Comparison of ENCODE assay signal across 26 cellular contexts in genomic region chr3:128999104-128999503, GRCh38. TPM values are rescaled to one million over a fixed set of nuclear protein-coding genes. Genes with fewer than 3 reads are reported as not detected.
DNase-seq lines count a peak whose midpoint lies in the region; ATAC-seq, FAIRE-seq and TF ChIP-seq lines count a peak whose summit lies in the region.
"Had no signal": no experiment of that assay in that cellular context is flagged by ENCODE, and none has a peak within 500 bp of the region (broad histone marks: within the 10 kb centered on the region; RNA-seq: fewer than 3 reads in every experiment).

No MANE protein-coding gene starts in this region.

- H3K9ac ChIP-seq in HepG2 (ENCODE audit: insufficient read depth, low read depth, low read length) (no peak overlapping the region), iPS-20b (ENCODE audit: low read depth, low read length) (peak overlapping the region; percentile 18; the same call in 1 of the 2 replicates)

- H3K4me3 ChIP-seq in HepG2 (replicated peaks in 1 of 3; ENCODE audit: insufficient read depth in 1 of 3, low read depth in 2 of 3, low read length in 3 of 3) = peak overlapping the region in 1 of 3 experiments; percentile 20; a peak in 2 of 6 replicates
- no peak overlapping the region for H3K4me3 ChIP-seq in right lobe of liver
- peak overlapping the region; percentile 40; the same call in 1 of the 2 replicates for H3K4me3 ChIP-seq in iPS-20b (ENCODE audit: low read length)
- H3K4me3 ChIP-seq: GM12878, psoas muscle had no signal

- no peaks in the 10 kb centered on the region for H3K79me2 ChIP-seq in HepG2 (ENCODE audit: insufficient read depth, low read length)

- no peak for TF ChIP-seq RAD21 in HepG2 (CRISPR knock-in tag; IDR thresholded peaks at IDR 0.05)

- no peak overlapping the region for H3K27ac ChIP-seq in HepG2 (ENCODE audit: extremely low read length, insufficient read depth, low read length)
- H3K27ac ChIP-seq in right lobe of liver = no peak overlapping the region
- H3K27ac ChIP-seq in iPS-20b (ENCODE audit: low read length) = no peak overlapping the region
- H3K27ac ChIP-seq: C4-2B, psoas muscle had no signal

- no peak for TF ChIP-seq POLR2A in HepG2 (IDR thresholded peaks at IDR 0.05; ENCODE audit: insufficient read depth in 1 of 2, low read depth in 2 of 2, low read length in 2 of 2)
- TF ChIP-seq POLR2A in right lobe of liver (IDR thresholded peaks at IDR 0.05) = no peak

- H3K27me3 ChIP-seq in HepG2 (ENCODE audit: control insufficient read depth in 1 of 2, insufficient read depth in 2 of 2, low read length in 2 of 2) (peaks cover 1 to 52% of the 10 kb centered on the region in 2 experiments), right lobe of liver (peaks cover 0 to 12% of the 10 kb centered on the region in 2 donors), iPS-20b (ENCODE audit: insufficient read depth, low read length) (peaks cover 99% of the 10 kb centered on the region)

- no peaks in the 10 kb centered on the region for H4K20me1 ChIP-seq in HepG2 (ENCODE audit: insufficient read depth, low read length)

- TF ChIP-seq CTCF in HepG2 (CRISPR knock-in tag; IDR thresholded peaks at IDR 0.05) = no peak
- TF ChIP-seq CTCF in right lobe of liver (IDR thresholded peaks at IDR 0.05) = no peak

- no TSS peak for BruUV-seq in HepG2 (replicated peaks; lab: Mats Ljungman, UMichigan)

- POLR2A ChIA-PET in HepG2 (lab: Yijun Ruan, JAX) = interaction anchor here (1.2 kb wide), 2 partner anchors 123 to 317 kb away, joined by 4 read pairs; partner anchors contain the start of gene RAB43

- peak; percentile 53 for FAIRE-seq in HepG2 (lab: Jason Lieb, UNC)
- FAIRE-seq: endometrium, GM12878, urothelium cell line had no signal

- ATAC-seq in HepG2 (peak; percentile 34), right lobe of liver (no peak), esophagus mucosa (no peak), HG03521 (IDR thresholded peaks at IDR 0.05; ENCODE audit: unreplicated experiment) (no peak)
- ATAC-seq: GM12878, psoas muscle, WTC11 had no signal

- H3K4me1 ChIP-seq in HepG2 (ENCODE audit: insufficient read depth, low read length) (peaks cover 34% of the 10 kb centered on the region), right lobe of liver (peaks cover 0 to 12% (median 0%) of the 10 kb centered on the region in 4 donors), iPS-20b (ENCODE audit: insufficient read depth, low read length) (peaks cover 14% of the 10 kb centered on the region; the same call in 1 of the 2 replicates)

- H3K36me3 ChIP-seq in HepG2 (replicated peaks in 1 of 2; ENCODE audit: control insufficient read depth in 1 of 2, insufficient read depth in 2 of 2, low read length in 2 of 2) (no peaks in the 10 kb centered on the region; a peak in 1 of 5 replicates), right lobe of liver (no peaks in the 10 kb centered on the region), iPS-20b (ENCODE audit: insufficient read depth, low read depth, low read length) (no peaks in the 10 kb centered on the region)

- peak; percentile 27 for DNase-seq in HepG2 (ENCODE audit: low spot score)
- no peak for DNase-seq in right lobe of liver
- DNase-seq in NCI-H69 (lab: John Stamatoyannopoulos, UW) = peak; percentile 91
- no peak for DNase-seq in activated CD4-positive, CD25-positive, alpha-beta regulatory T cell treated with anti-CD3 and anti-CD28 coated beads, Interleukin-2, amount 50 U/mL, for 72 hours
- DNase-seq in stimulated activated CD4-positive, alpha-beta T cell treated with anti-CD3 and anti-CD28 coated beads, Interleukin-2, amount 100 ng/mL, for 24 hours = no peak
- DNase-seq: ACHN; activated CD4-positive, alpha-beta memory T cell treated with anti-CD3 and anti-CD28 coated beads for 36 hours; activated naive CD4-positive, alpha-beta T cell; amniotic stem cell; cortex of kidney; DMS 273 treated with DMSO at 0.1 percent for 48 hours; HFFc6; NCI-H1417; NCI-H510A; NK-92 treated with Interleukin-12 subunit alpha and Interleukin-12 subunit beta, amount 100 ng/mL, for 24 hours; psoas muscle had no signal

- WGBS in HepG2 (ENCODE audit: low lambda C conversion rate) = 0% methylated on average over 4 of the region's 5 CpGs
- WGBS in right lobe of liver (ENCODE audit: insufficient coverage, low coverage, low lambda C conversion rate, missing lambda C conversion rate) = 52% methylated on average over 5 of the region's 5 CpGs

- TF ChIP-seq EP300 in HepG2 (IDR thresholded peaks at IDR 0.05; ENCODE audit: low read depth in 2 of 2, low read length in 2 of 2) = no peak
- no peak for TF ChIP-seq EP300 in HepG2 (CRISPR knock-in tag; IDR thresholded peaks at IDR 0.05; ENCODE audit: borderline replicate concordance)

- H3K9me3 ChIP-seq in HepG2 (ENCODE audit: low read length) = no peaks in the 10 kb centered on the region
- H3K9me3 ChIP-seq in right lobe of liver = no peaks in the 10 kb centered on the region
- H3K9me3 ChIP-seq in iPS-20b (ENCODE audit: insufficient read depth, low read depth, low read length) = no peaks in the 10 kb centered on the region
- H3K9me3 ChIP-seq: psoas muscle had no signal

- in situ Hi-C loops in HepG2 (cut with HindIII; ENCODE audit: extremely low pct_ligation_motif_present, low pct_unique_long_range_greater_than_20kb) = no loop called here

- H3K4me2 ChIP-seq in HepG2 (ENCODE audit: low read depth, low read length) = peak overlapping the region; percentile 66

- CTCF ChIA-PET in HepG2 (lab: Yijun Ruan, JAX; ENCODE audit: low intra/inter-chr PET ratio, low total read pairs) = no interaction called here

- H2AFZ ChIP-seq in HepG2 (ENCODE audit: low read length) = no peak overlapping the region

- intact Hi-C loops in HepG2 (cut with micrococcal nuclease; ENCODE audit: unreplicated experiment) (no loop called here), right lobe of liver (cut with DNase I) (no loop called here)

RNA-seq across cellular contexts. Expression of gene EFCC1, which starts 2.0 kb away (rescaled TPM):
- total RNA-seq in HepG2 (2016; rRNA removed; fragmentation: Illumina TruSeq; extraction: Trizol) (not detected in 2 replicates), right lobe of liver (1 to 10 TPM in 2 of 6 experiments, under 1 TPM in 4; 0.25 to 1.5 (median 0.39) TPM), esophagus mucosa (0.20 TPM)
- total RNA-seq in HepG2 (2016; cell fraction: cytosol; rRNA removed; fragmentation: Illumina TruSeq; extraction: Trizol; ENCODE audit: low read depth) = not detected in 2 replicates
- total RNA-seq in HepG2 (2016; cell fraction: insoluble cytoplasmic fraction; rRNA removed; fragmentation: Illumina TruSeq; extraction: Trizol) = not detected in 2 replicates
- total RNA-seq in HepG2 (2016; cell fraction: membrane; rRNA removed; fragmentation: Illumina TruSeq; extraction: Trizol) = not detected in 2 replicates
- not detected in 2 replicates for total RNA-seq in HepG2 (2016; cell fraction: nucleus; rRNA removed; fragmentation: Illumina TruSeq; extraction: Trizol)
- 0.03 TPM in 1 of 2 replicates, not detected in the other for polyA plus RNA-seq in HepG2 (2011; rRNA removed)
- polyA plus RNA-seq in HepG2 (2011; cell fraction: cytosol; rRNA removed) = 0.03 TPM in 1 of 2 replicates, not detected in the other
- 0.08 TPM in 1 of 2 replicates, not detected in the other for polyA plus RNA-seq in HepG2 (2011; cell fraction: nucleus; rRNA removed)
- polyA plus RNA-seq in HepG2 (2012) = not detected in 2 replicates
- not detected in 2 replicates for polyA plus RNA-seq in HepG2 (2016; cell fraction: cytosol; fragmentation: Illumina TruSeq; extraction: Trizol; ENCODE audit: low read depth)
- polyA plus RNA-seq in HepG2 (2016; cell fraction: insoluble cytoplasmic fraction; fragmentation: Illumina TruSeq; extraction: Trizol; ENCODE audit: low read depth) = not detected in 2 replicates
- polyA plus RNA-seq in HepG2 (2016; cell fraction: membrane; fragmentation: Illumina TruSeq; extraction: Trizol; ENCODE audit: low read depth) = not detected in 2 replicates
- not detected in 2 replicates for polyA plus RNA-seq in HepG2 (2016; cell fraction: nucleus; fragmentation: Illumina TruSeq; extraction: Trizol; ENCODE audit: insufficient read depth, low read depth)
- polyA minus RNA-seq in HepG2 (2011; rRNA and poly(A)+ RNA removed; ENCODE audit: low replicate concordance) = not detected in 2 replicates
- polyA minus RNA-seq in HepG2 (2011; cell fraction: cytosol; rRNA and poly(A)+ RNA removed) = not detected in 2 replicates
- polyA minus RNA-seq in HepG2 (2011; cell fraction: nucleus; rRNA and poly(A)+ RNA removed) = not detected in 2 replicates
- total RNA-seq: GM12878, HFFc6 had no signal
- polyA plus RNA-seq: GM12878, neural cell had no signal

RNA-seq across cellular contexts. Expression of gene CFAP92, which starts 5.2 kb away (rescaled TPM):
- total RNA-seq in HepG2 (2016; rRNA removed; fragmentation: Illumina TruSeq; extraction: Trizol) = 0.45 and 0.46 TPM in 2 replicates
- 1.1 and 1.3 TPM in 2 replicates for total RNA-seq in HepG2 (2016; cell fraction: cytosol; rRNA removed; fragmentation: Illumina TruSeq; extraction: Trizol; ENCODE audit: low read depth)
- total RNA-seq in HepG2 (2016; cell fraction: insoluble cytoplasmic fraction; rRNA removed; fragmentation: Illumina TruSeq; extraction: Trizol) = 0.13 and 0.54 TPM in 2 replicates
- total RNA-seq in HepG2 (2016; cell fraction: membrane; rRNA removed; fragmentation: Illumina TruSeq; extraction: Trizol) = 1.2 and 1.5 TPM in 2 replicates
- total RNA-seq in HepG2 (2016; cell fraction: nucleus; rRNA removed; fragmentation: Illumina TruSeq; extraction: Trizol) = 0.38 TPM in 1 of 2 replicates, not detected in the other
- polyA plus RNA-seq in HepG2 (2011; rRNA removed) = 0.18 and 0.20 TPM in 2 replicates
- 0.13 TPM in 2 replicates for polyA plus RNA-seq in HepG2 (2011; cell fraction: cytosol; rRNA removed)
- 0.09 TPM in 1 of 2 replicates, not detected in the other for polyA plus RNA-seq in HepG2 (2011; cell fraction: nucleus; rRNA removed)
- 0.40 and 0.64 TPM in 2 replicates for polyA plus RNA-seq in HepG2 (2012)
- polyA plus RNA-seq in HepG2 (2016; cell fraction: cytosol; fragmentation: Illumina TruSeq; extraction: Trizol; ENCODE audit: low read depth) = 1.2 and 2.4 TPM in 2 replicates
- polyA plus RNA-seq in HepG2 (2016; cell fraction: insoluble cytoplasmic fraction; fragmentation: Illumina TruSeq; extraction: Trizol; ENCODE audit: low read depth) = 0.73 and 1.0 TPM in 2 replicates
- polyA plus RNA-seq in HepG2 (2016; cell fraction: membrane; fragmentation: Illumina TruSeq; extraction: Trizol; ENCODE audit: low read depth) = 1.4 and 1.6 TPM in 2 replicates
- 0.68 and 1.4 TPM in 2 replicates for polyA plus RNA-seq in HepG2 (2016; cell fraction: nucleus; fragmentation: Illumina TruSeq; extraction: Trizol; ENCODE audit: insufficient read depth, low read depth)
- polyA minus RNA-seq in HepG2 (2011; rRNA and poly(A)+ RNA removed; ENCODE audit: low replicate concordance) = not detected in 2 replicates
- polyA minus RNA-seq in HepG2 (2011; cell fraction: cytosol; rRNA and poly(A)+ RNA removed) = 0.09 TPM in 1 of 2 replicates, not detected in the other
- 0.12 TPM in 1 of 2 replicates, not detected in the other for polyA minus RNA-seq in HepG2 (2011; cell fraction: nucleus; rRNA and poly(A)+ RNA removed)
- under 1 TPM in 4 of 6 experiments, not detected in 2; 0.05 to 0.21 (median 0.08) TPM for total RNA-seq in right lobe of liver
- total RNA-seq in esophagus mucosa = 0.80 TPM
- total RNA-seq: GM12878; HFFc6; T-helper 2 cell treated with Interferon-gamma antibody and Interleukin-4, amounts not matched to agents 100 ng/mL and 5 ng/mL, for 36 hours had no signal

Comparison
In these comparisons a context has a peak if more than half of its experiments do, and no peak if none do; other contexts are left out.
1. DNase-seq: peak in HepG2 (single experiment) and NCI-H69 (single experiment); none in right lobe of liver (0 of 3), activated CD4-positive, CD25-positive, alpha-beta regulatory T cell treated with anti-CD3 and anti-CD28 coated beads, Interleukin-2, amount 50 U/mL, for 72 hours (single experiment) and stimulated activated CD4-positive, alpha-beta T cell treated with anti-CD3 and anti-CD28 coated beads, Interleukin-2, amount 100 ng/mL, for 24 hours (0 of 2).